In genomic region chr20:39004508-39004907, GRCh38 we compare ENCODE assay signal across 9 cellular contexts. TPM values are rescaled to one million over a fixed set of nuclear protein-coding genes. Genes with fewer than 3 reads are reported as not detected.
A peak's percentile ranks its signal among the peaks of the same experiment; 100 is the strongest.
DNase-seq lines count a peak whose midpoint lies in the region; ATAC-seq lines count a peak whose summit lies in the region.
"Had no signal": no experiment of that assay in that cellular context is flagged by ENCODE, and none has a peak within 500 bp of the region (broad histone marks: within the 10 kb centered on the region; RNA-seq: fewer than 3 reads in every experiment).

No MANE protein-coding gene starts in this region.

- H3K4me1 Mint-ChIP-seq in effector memory CD8-positive, alpha-beta T cell (ENCODE audit: low read depth in 2 of 2): peaks cover 3 to 10% of the 10 kb centered on the region in 2 donors

- intact Hi-C loops in head of caudate nucleus (cut with DNase I): no loop called here

- DNase-seq in NCI-H524 (lab: John Stamatoyannopoulos, UW) (peak; percentile 9 to 66), NCI-H524 treated with DMSO at 0.1 percent for 48 hours (lab: John Stamatoyannopoulos, UW) (no peak), NCI-H2029 treated with DMSO at 0.1 percent for 48 hours (lab: John Stamatoyannopoulos, UW) (peak; percentile 59), renal cortical epithelial cell (ENCODE audit: low read depth) (peak; percentile 33), head of caudate nucleus (no peak)
- peak; percentile 19 to 28 for DNase-seq in activated CD4-positive, alpha-beta T cell treated with anti-CD3 and anti-CD28 coated beads, Interleukin-2, amount 50 U/mL, for 4 hours
- no peak for DNase-seq in effector memory CD8-positive, alpha-beta T cell
- DNase-seq: occipital lobe had no signal

- H3K27ac Mint-ChIP-seq in effector memory CD8-positive, alpha-beta T cell: peak overlapping the region in 1 of 2 donors; percentile 60

- H3K27me3 Mint-ChIP-seq in effector memory CD8-positive, alpha-beta T cell: no peaks in the 10 kb centered on the region

- no peak overlapping the region for H3K4me3 Mint-ChIP-seq in effector memory CD8-positive, alpha-beta T cell

- no peak for ATAC-seq in GM21737 (IDR thresholded peaks at IDR 0.05; ENCODE audit: unreplicated experiment)
- no peak for ATAC-seq in effector memory CD8-positive, alpha-beta T cell (replicated peaks)

- no peaks in the 10 kb centered on the region for H3K9me3 Mint-ChIP-seq in effector memory CD8-positive, alpha-beta T cell

- peaks cover 42% of the 10 kb centered on the region for H3K36me3 Mint-ChIP-seq in effector memory CD8-positive, alpha-beta T cell (ENCODE audit: insufficient read depth)

RNA-seq across cellular contexts. Expression of gene DHX35, which starts 42.4 kb away (rescaled TPM):
- 9.2 and 10.4 TPM in 2 replicates for total RNA-seq in renal cortical epithelial cell

Comparison
In these comparisons a context has a peak if more than half of its experiments do, and no peak if none do; other contexts are left out.
1. DNase-seq: peak in NCI-H524 (2 of 2), NCI-H2029 treated with DMSO at 0.1 percent for 48 hours (single experiment), activated CD4-positive, alpha-beta T cell treated with anti-CD3 and anti-CD28 coated beads, Interleukin-2, amount 50 U/mL, for 4 hours (2 of 2) and renal cortical epithelial cell (single experiment); none in NCI-H524 treated with DMSO at 0.1 percent for 48 hours (single experiment), head of caudate nucleus (0 of 42) and effector memory CD8-positive, alpha-beta T cell (0 of 3).